Comparison of ENCODE assay signal across 22 cellular contexts in the genomic region with DNA sequence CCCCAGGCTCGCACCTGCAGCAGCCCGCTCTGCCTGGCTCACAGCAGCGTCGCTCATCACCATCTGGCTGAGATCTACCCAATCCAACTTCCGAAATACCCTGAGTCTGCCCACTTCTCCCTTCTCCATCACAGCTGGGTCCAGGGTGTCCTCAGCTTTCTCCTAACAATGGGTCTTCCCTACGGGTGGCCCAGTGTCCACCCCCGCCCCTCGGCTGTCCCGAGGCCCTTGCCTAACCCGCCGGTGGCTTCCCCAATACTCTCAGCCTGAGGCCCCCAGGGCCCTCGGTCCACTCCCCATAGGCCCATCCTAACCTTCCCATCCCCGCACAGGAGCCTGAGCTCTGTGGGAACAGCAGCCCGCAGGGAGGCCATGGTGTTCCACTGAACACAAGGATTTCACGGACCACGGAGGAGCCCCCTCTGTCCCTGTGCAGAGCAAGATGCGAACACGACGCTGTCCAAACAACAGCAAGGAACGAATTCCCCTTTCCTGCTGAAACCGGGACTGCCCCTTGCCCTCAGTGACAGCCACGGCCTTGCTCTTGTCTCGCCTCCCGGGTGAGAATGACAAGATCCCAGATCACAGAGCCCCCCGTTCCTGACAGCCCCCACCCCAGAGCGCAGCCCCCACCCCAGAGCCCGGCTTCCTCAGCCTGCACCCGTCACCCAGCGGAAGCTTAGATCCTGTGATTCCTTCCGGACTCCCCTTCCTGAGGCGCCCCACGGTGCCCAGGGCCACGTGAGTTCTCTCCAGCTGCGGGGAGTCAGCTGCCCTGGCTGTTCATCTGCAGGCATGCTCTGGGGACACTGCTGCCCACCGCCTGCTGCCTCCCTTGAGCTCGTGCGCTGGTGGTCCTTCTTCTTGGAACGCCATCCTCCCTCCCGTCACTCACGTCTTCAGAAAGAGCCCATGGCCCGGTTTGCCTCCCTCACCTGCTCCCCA. TPM values are rescaled to one million over a fixed set of nuclear protein-coding genes. Genes with fewer than 3 reads are reported as not detected.
DNase-seq lines count a peak whose midpoint lies in the region; ATAC-seq and TF ChIP-seq lines count a peak whose summit lies in the region.
"Had no signal": no experiment of that assay in that cellular context is flagged by ENCODE, and none has a peak within 500 bp of the region (broad histone marks: within the 10 kb centered on the region; RNA-seq: fewer than 3 reads in every experiment).

No MANE protein-coding gene starts in this region.

- H3K9ac ChIP-seq in mammary epithelial cell (ENCODE audit: insufficient read depth, low read length) = no peak overlapping the region
- H3K9ac ChIP-seq in colonic mucosa (ENCODE audit: low read depth in 2 of 2, low read length in 2 of 2) = no peak overlapping the region
- H3K9ac ChIP-seq: GM23248 had no signal

- no peak for TF ChIP-seq EP300 in upper lobe of left lung (IDR thresholded peaks at IDR 0.05)

- CTCF ChIA-PET in MCF 10A (lab: Yijun Ruan, JAX) (interaction anchor here (0.7 kb wide), 1 partner anchor 118 kb away, joined by 3 read pairs; no protein-coding TSS in a partner anchor), mammary epithelial cell (lab: Charles Lee; ENCODE audit: low non-redundant PET) (no interaction called here)

- no peaks in the 10 kb centered on the region for H3K27me3 Mint-ChIP-seq in MCF 10A (ENCODE audit: insufficient read depth, unreplicated experiment)
- no peaks in the 10 kb centered on the region for H3K27me3 Mint-ChIP-seq in natural killer cell (ENCODE audit: low read depth in 2 of 2)
- H3K27me3 Mint-ChIP-seq: dendritic cell treated with granulocyte-macrophage colony-stimulating factor and Interleukin-4, amounts not matched to agents 40 ng/mL and 50 ng/mL, for 4 days had no signal

- no peaks in the 10 kb centered on the region for H3K9me3 ChIP-seq in mammary epithelial cell (replicated peaks; ENCODE audit: insufficient read depth, low read length)
- H3K9me3 ChIP-seq in colonic mucosa = no peaks in the 10 kb centered on the region
- H3K9me3 ChIP-seq in upper lobe of left lung = no peaks in the 10 kb centered on the region
- H3K9me3 ChIP-seq: adrenal gland, breast epithelium, SJCRH30 had no signal

- DNase-seq in MCF 10A (ENCODE audit: unreplicated experiment) = no peak
- DNase-seq in mammary epithelial cell = no peak
- DNase-seq in colonic mucosa = peak; percentile 16
- DNase-seq in natural killer cell = no peak
- peak; percentile 15 to 67 for DNase-seq in upper lobe of left lung
- DNase-seq in A172 (ENCODE audit: low spot score) = no peak
- DNase-seq in activated CD4-positive, alpha-beta T cell treated with anti-CD3 and anti-CD28 coated beads for 48 hours = no peak
- DNase-seq: activated CD4-positive, alpha-beta T cell treated with anti-CD3 and anti-CD28 coated beads, Interleukin-2, amount 50 U/mL, for 1 hour; activated naive CD4-positive, alpha-beta T cell; GM23248; Karpas-422; NCI-H1694 treated with DMSO at 0.1 percent for 48 hours; nucleus accumbens; PC-9; SJCRH30; substantia nigra had no signal

- H3K4me2 ChIP-seq in mammary epithelial cell (ENCODE audit: insufficient read depth, low read depth, low read length) = no peak overlapping the region
- H3K4me2 ChIP-seq: PC-9 had no signal

- H3K4me1 Mint-ChIP-seq in MCF 10A (ENCODE audit: insufficient read depth, unreplicated experiment) (peaks cover 11% of the 10 kb centered on the region), natural killer cell (peaks cover 34 to 60% of the 10 kb centered on the region in 2 donors)

- H3K36me3 ChIP-seq in mammary epithelial cell (ENCODE audit: insufficient read depth, low read length) (no peaks in the 10 kb centered on the region), colonic mucosa (no peaks in the 10 kb centered on the region), upper lobe of left lung (peaks cover 0 to 64% (median 23%) of the 10 kb centered on the region in 4 donors)
- H3K36me3 ChIP-seq: breast epithelium, SJCRH30 had no signal

- H3K4me1 ChIP-seq in mammary epithelial cell (ENCODE audit: insufficient read depth, low read length) = no peaks in the 10 kb centered on the region
- no peaks in the 10 kb centered on the region for H3K4me1 ChIP-seq in colonic mucosa
- no peaks in the 10 kb centered on the region for H3K4me1 ChIP-seq in upper lobe of left lung
- H3K4me1 ChIP-seq: adrenal gland, breast epithelium, SJCRH30 had no signal

- no peaks in the 10 kb centered on the region for H4K20me1 ChIP-seq in mammary epithelial cell (ENCODE audit: insufficient read depth, low read length)

- ATAC-seq in natural killer cell (no peak), upper lobe of left lung (ENCODE audit: low FRiP score in 2 of 2) (no peak), HG02870 (IDR thresholded peaks at IDR 0.05; ENCODE audit: unreplicated experiment) (no peak)

- H3K79me2 ChIP-seq in mammary epithelial cell (ENCODE audit: insufficient read depth, low read length) = no peaks in the 10 kb centered on the region

- dilution Hi-C loops in mammary epithelial cell (cut with HindIII; ENCODE audit: low sequenced_read_pairs) = no loop called here

- no peak for TF ChIP-seq POLR2A in upper lobe of left lung (IDR thresholded peaks at IDR 0.05)

- BruUV-seq in MCF 10A (replicated peaks; lab: Mats Ljungman, UMichigan) = no TSS peak
- BruUV-seq in mammary epithelial cell (replicated peaks; lab: Mats Ljungman, UMichigan) = no TSS peak

- H3K27ac ChIP-seq in mammary epithelial cell (ENCODE audit: insufficient read depth, low read depth, low read length) = no peak overlapping the region
- no peak overlapping the region for H3K27ac ChIP-seq in colonic mucosa
- no peak overlapping the region for H3K27ac ChIP-seq in upper lobe of left lung
- H3K27ac ChIP-seq: adrenal gland, breast epithelium, GM23248, PC-9, SJCRH30 had no signal

- in situ Hi-C loops in mammary epithelial cell (cut with MboI; ENCODE audit: low sequenced_read_pairs in 2 of 2) = loop anchor here in 1 of 2 donors (10.0 kb wide), 1 partner anchor 109 kb away; the partner anchor contains the start of gene MRGPRG

- H3K9me3 Mint-ChIP-seq in MCF 10A (ENCODE audit: unreplicated experiment) = no peaks in the 10 kb centered on the region
- no peaks in the 10 kb centered on the region for H3K9me3 Mint-ChIP-seq in natural killer cell
- H3K9me3 Mint-ChIP-seq: CD14-positive monocyte; dendritic cell treated with granulocyte-macrophage colony-stimulating factor and Interleukin-4, amounts not matched to agents 40 ng/mL and 50 ng/mL, for 4 days; T-helper 1 cell treated with Interleukin-12 subunit alpha and Interleukin-12 subunit beta and Interleukin-4 antibody, amounts not matched to agents 30 μg/mL and 1 μg/mL, for 36 hours had no signal

- H3K4me3 ChIP-seq in mammary epithelial cell (replicated peaks in 1 of 3; ENCODE audit: insufficient read depth in 1 of 3, low read depth in 2 of 3, low read length in 3 of 3) = no peak overlapping the region
- no peak overlapping the region for H3K4me3 ChIP-seq in colonic mucosa
- no peak overlapping the region for H3K4me3 ChIP-seq in upper lobe of left lung
- H3K4me3 ChIP-seq: adrenal gland, breast epithelium, GM23248, PC-9, SJCRH30 had no signal

- H3K4me3 Mint-ChIP-seq in MCF 10A (ENCODE audit: unreplicated experiment) (peak overlapping the region; percentile 28), natural killer cell (no peak overlapping the region)
- H3K4me3 Mint-ChIP-seq: CD14-positive monocyte; dendritic cell treated with granulocyte-macrophage colony-stimulating factor and Interleukin-4, amounts not matched to agents 40 ng/mL and 50 ng/mL, for 4 days; T-helper 1 cell treated with Interleukin-12 subunit alpha and Interleukin-12 subunit beta and Interleukin-4 antibody, amounts not matched to agents 30 μg/mL and 1 μg/mL, for 36 hours had no signal

- H3K27me3 ChIP-seq in mammary epithelial cell (ENCODE audit: insufficient read depth, low read length) = no peaks in the 10 kb centered on the region
- H3K27me3 ChIP-seq in colonic mucosa = no peaks in the 10 kb centered on the region
- no peaks in the 10 kb centered on the region for H3K27me3 ChIP-seq in upper lobe of left lung
- H3K27me3 ChIP-seq: adrenal gland, breast epithelium, SJCRH30 had no signal

- intact Hi-C loops in MCF 10A (cut with micrococcal nuclease) (no loop called here), mammary epithelial cell (cut with micrococcal nuclease) (no loop called here), colonic mucosa (cut with DNase I) (no loop called here), natural killer cell (cut with micrococcal nuclease) (no loop called here)

- WGBS in mammary epithelial cell (ENCODE audit: low coverage, missing lambda C conversion rate) = 92% methylated on average over 17 of the region's 41 CpGs
- 90 to 91% methylated on average over 38 to 41 of the region's 41 CpGs for WGBS in upper lobe of left lung, 2 donors

- POLR2A ChIA-PET in MCF 10A (lab: Yijun Ruan, JAX) = interaction anchor here (1.2 to 1.4 kb wide), 2 partner anchors 18 to 25 kb away, joined by 3 to 4 read pairs; no protein-coding TSS in a partner anchor

- H3K36me3 Mint-ChIP-seq in MCF 10A (ENCODE audit: insufficient read depth, unreplicated experiment) (peaks cover 91% of the 10 kb centered on the region), natural killer cell (no peaks in the 10 kb centered on the region)

- TF ChIP-seq CTCF in MCF 10A (IDR thresholded peaks at IDR 0.05; ENCODE audit: unreplicated experiment) = no peak
- no peak for TF ChIP-seq CTCF in mammary epithelial cell (conservative IDR thresholded peaks at IDR 0.05 in 1 of 2, IDR thresholded peaks at IDR 0.05 in 1 of 2; ENCODE audit: extremely low read depth in 1 of 2, insufficient read depth in 1 of 2, low read depth in 1 of 2, low read length in 2 of 2)
- TF ChIP-seq CTCF in colonic mucosa (IDR thresholded peaks at IDR 0.05) = no peak
- no peak for TF ChIP-seq CTCF in natural killer cell (IDR thresholded peaks at IDR 0.05)
- TF ChIP-seq CTCF in upper lobe of left lung (IDR thresholded peaks at IDR 0.05) = no peak

- H3K27ac Mint-ChIP-seq in MCF 10A (ENCODE audit: low read depth, unreplicated experiment) (peak overlapping the region; percentile 75), natural killer cell (peak overlapping the region; percentile 70 to 89)
- H3K27ac Mint-ChIP-seq: dendritic cell treated with granulocyte-macrophage colony-stimulating factor and Interleukin-4, amounts not matched to agents 40 ng/mL and 50 ng/mL, for 4 days; T-helper 1 cell treated with Interleukin-12 subunit alpha and Interleukin-12 subunit beta and Interleukin-4 antibody, amounts not matched to agents 30 μg/mL and 1 μg/mL, for 36 hours had no signal

- H2AFZ ChIP-seq in mammary epithelial cell (ENCODE audit: low read depth, low read length) = no peak overlapping the region
- H2AFZ ChIP-seq: GM23248, PC-9 had no signal

RNA-seq across cellular contexts. Expression of gene CARS1, which starts 48.8 kb away (rescaled TPM):
- total RNA-seq in MCF 10A (2022) (144 and 150 TPM in 2 replicates), mammary epithelial cell (100 to 1,000 TPM; 112 to 125 TPM), colonic mucosa (10 to 100 TPM; 48.4 to 74.3 TPM), natural killer cell (10 to 100 TPM; 47.9 to 51.3 (median 50.3) TPM), upper lobe of left lung (10 to 100 TPM; 28.9 to 54.1 (median 43.0) TPM)
- polyA plus RNA-seq in mammary epithelial cell = 66.3 TPM
- 32.1 TPM for polyA minus RNA-seq in mammary epithelial cell
- total RNA-seq in A172 (2014; rRNA removed; shearing (Covaris generic)) = 57.2 and 60.4 TPM in 2 replicates

RNA-seq across cellular contexts. Expression of gene OSBPL5, which starts 59.0 kb away (rescaled TPM):
- total RNA-seq in MCF 10A (2022) = 85.7 and 115 TPM in 2 replicates
- total RNA-seq in mammary epithelial cell = 10 to 100 TPM; 24.8 to 35.7 TPM
- polyA plus RNA-seq in mammary epithelial cell = 16.2 TPM
- 11.9 TPM for polyA minus RNA-seq in mammary epithelial cell
- total RNA-seq in colonic mucosa = 10 to 100 TPM; 34.0 to 69.5 TPM
- 100 to 1,000 TPM; 375 to 522 (median 377) TPM for total RNA-seq in natural killer cell
- total RNA-seq in upper lobe of left lung = 10 to 100 TPM; 23.4 to 66.9 (median 48.3) TPM
- 18.1 and 18.5 TPM in 2 replicates for total RNA-seq in A172 (2014; rRNA removed; shearing (Covaris generic))

Comparison
In these comparisons a context has a peak if more than half of its experiments do, and no peak if none do; other contexts are left out.
1. DNase-seq: peak in colonic mucosa (single experiment) and upper lobe of left lung (2 of 2); none in MCF 10A (single experiment), mammary epithelial cell (single experiment), natural killer cell (single experiment), A172 (single experiment) and activated CD4-positive, alpha-beta T cell treated with anti-CD3 and anti-CD28 coated beads for 48 hours (single experiment).